8 cellular contexts compared by ENCODE assay signal in the genomic region with DNA sequence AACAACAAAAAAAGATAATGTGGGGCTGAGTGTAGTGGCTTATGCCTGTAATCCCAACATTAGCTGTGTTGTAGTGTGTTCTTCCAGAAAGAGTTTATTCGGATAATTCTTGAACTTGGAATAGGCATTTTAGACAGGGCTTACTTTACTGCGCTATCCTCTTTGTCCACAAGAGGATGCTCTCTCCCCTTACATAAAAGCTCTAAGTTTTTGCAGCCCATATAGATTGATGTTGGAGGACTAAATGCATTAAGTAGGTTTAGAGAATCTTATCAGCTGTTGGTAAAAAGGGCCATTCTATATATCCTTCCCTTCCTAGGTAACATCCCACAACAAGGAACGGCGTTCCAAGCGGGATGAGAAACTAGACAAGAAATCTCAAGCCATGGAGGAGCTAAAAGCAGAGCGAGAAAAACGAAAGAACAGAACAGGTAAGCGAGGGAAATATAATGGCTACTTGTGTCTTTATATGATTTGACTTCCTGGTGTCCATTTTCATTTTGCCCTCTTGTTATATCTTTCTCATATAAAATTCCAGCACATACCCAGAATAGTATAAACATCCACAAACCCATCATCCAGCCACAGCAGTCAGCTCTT. TPM values are rescaled to one million over a fixed set of nuclear protein-coding genes. Genes with fewer than 3 reads are reported as not detected.
DNase-seq lines count a peak whose midpoint lies in the region; ATAC-seq, FAIRE-seq and TF ChIP-seq lines count a peak whose summit lies in the region.

No MANE protein-coding gene starts in this region.

- H3K27me3 ChIP-seq in HepG2 (ENCODE audit: control insufficient read depth in 1 of 2, insufficient read depth in 2 of 2, low read length in 2 of 2) = no peaks in the 10 kb centered on the region

- in situ Hi-C loops in astrocyte of the spinal cord (cut with HindIII; ENCODE audit: low sequenced_read_pairs) (no loop called here), HepG2 (cut with HindIII; ENCODE audit: extremely low pct_ligation_motif_present, low pct_unique_long_range_greater_than_20kb) (no loop called here)

- peak; percentile 76 for ATAC-seq in HepG2
- no peak for ATAC-seq in GM19023 (IDR thresholded peaks at IDR 0.05; ENCODE audit: unreplicated experiment)
- ATAC-seq in HG03196 (IDR thresholded peaks at IDR 0.05; ENCODE audit: unreplicated experiment) = no peak

- BruUV-seq in HepG2 (replicated peaks; lab: Mats Ljungman, UMichigan) = no TSS peak

- peaks cover 3 to 60% of the 10 kb centered on the region in 2 experiments for H3K36me3 ChIP-seq in HepG2 (replicated peaks in 1 of 2; ENCODE audit: control insufficient read depth in 1 of 2, insufficient read depth in 2 of 2, low read length in 2 of 2)

- intact Hi-C loops in HepG2 (cut with micrococcal nuclease; ENCODE audit: unreplicated experiment) (loop anchor here (5.0 kb wide), 1 partner anchor 41 kb away; no protein-coding TSS in a partner anchor), posterior cingulate gyrus (cut with DNase I) (loop anchor here (10.0 kb wide), 1 partner anchor 349 kb away; no protein-coding TSS in a partner anchor)

- no peaks in the 10 kb centered on the region for H3K4me1 ChIP-seq in HepG2 (ENCODE audit: insufficient read depth, low read length)

- no peaks in the 10 kb centered on the region for H3K9me3 ChIP-seq in HepG2 (ENCODE audit: low read length)

- DNase-seq in AML-193 (lab: John Stamatoyannopoulos, UW) = peak; percentile 49 to 65
- DNase-seq in GM04504 (ENCODE audit: low read depth) = peak; percentile 15
- peak; percentile 33 for DNase-seq in NCI-H2227 treated with DMSO at 0.1 percent for 48 hours (lab: John Stamatoyannopoulos, UW)
- DNase-seq in astrocyte of the spinal cord (ENCODE audit: low read depth, low spot score) = peak; percentile 69
- peak; percentile 50 for DNase-seq in HepG2 (ENCODE audit: low spot score)
- DNase-seq in posterior cingulate gyrus = no peak

- WGBS in HepG2 (ENCODE audit: low lambda C conversion rate) = 88% methylated on average over 8 of the region's 8 CpGs

- no peak overlapping the region for H2AFZ ChIP-seq in HepG2 (ENCODE audit: low read length)

- no peak for TF ChIP-seq EP300 in HepG2 (IDR thresholded peaks at IDR 0.05; ENCODE audit: low read depth in 2 of 2, low read length in 2 of 2)
- TF ChIP-seq EP300 in HepG2 (CRISPR knock-in tag; IDR thresholded peaks at IDR 0.05; ENCODE audit: borderline replicate concordance) = no peak

- H3K4me2 ChIP-seq in HepG2 (ENCODE audit: low read depth, low read length) = no peak overlapping the region

- H3K4me3 ChIP-seq in astrocyte of the spinal cord (ENCODE audit: low read depth, low read length) (no peak overlapping the region), HepG2 (replicated peaks in 1 of 3; ENCODE audit: insufficient read depth in 1 of 3, low read depth in 2 of 3, low read length in 3 of 3) (no peak overlapping the region)

- no peak for TF ChIP-seq POLR2A in HepG2 (IDR thresholded peaks at IDR 0.05; ENCODE audit: insufficient read depth in 1 of 2, low read depth in 2 of 2, low read length in 2 of 2)

- no peaks in the 10 kb centered on the region for H4K20me1 ChIP-seq in HepG2 (ENCODE audit: insufficient read depth, low read length)

- FAIRE-seq in HepG2 (lab: Jason Lieb, UNC) = peak; percentile 64

- no peak overlapping the region for H3K27ac ChIP-seq in HepG2 (ENCODE audit: extremely low read length, insufficient read depth, low read length)

- TF ChIP-seq CTCF in astrocyte of the spinal cord (IDR thresholded peaks at IDR 0.05; ENCODE audit: low read depth, low read length) = peak; percentile 100
- peak; percentile 86 for TF ChIP-seq CTCF in HepG2 (CRISPR knock-in tag; IDR thresholded peaks at IDR 0.05)

- CTCF ChIA-PET in HepG2 (lab: Yijun Ruan, JAX; ENCODE audit: low intra/inter-chr PET ratio, low total read pairs) = interaction anchor here (0.9 to 1.6 kb wide), 5 partner anchors 28 to 439 kb away, joined by 3 to 13 read pairs (median 4); partner anchors contain the start of gene ITPKA

- H3K9ac ChIP-seq in HepG2 (ENCODE audit: insufficient read depth, low read depth, low read length) = no peak overlapping the region

- no peaks in the 10 kb centered on the region for H3K79me2 ChIP-seq in HepG2 (ENCODE audit: insufficient read depth, low read length)

- POLR2A ChIA-PET in HepG2 (lab: Yijun Ruan, JAX) = interaction anchor here (0.7 to 1.8 kb wide), 2 partner anchors 27 to 138 kb away, joined by 3 to 4 read pairs; no protein-coding TSS in a partner anchor

- TF ChIP-seq RAD21 in HepG2 (CRISPR knock-in tag; IDR thresholded peaks at IDR 0.05) = peak; percentile 74

RNA-seq across cellular contexts. Expression of gene ITPKA, which starts 27.8 kb away (rescaled TPM):
- 29.7 and 41.3 TPM in 2 replicates for total RNA-seq in HepG2 (2016; rRNA removed; fragmentation: Illumina TruSeq; extraction: Trizol)
- total RNA-seq in HepG2 (2016; cell fraction: cytosol; rRNA removed; fragmentation: Illumina TruSeq; extraction: Trizol; ENCODE audit: low read depth) = 18.2 and 21.9 TPM in 2 replicates
- 29.5 and 42.6 TPM in 2 replicates for total RNA-seq in HepG2 (2016; cell fraction: insoluble cytoplasmic fraction; rRNA removed; fragmentation: Illumina TruSeq; extraction: Trizol)
- total RNA-seq in HepG2 (2016; cell fraction: membrane; rRNA removed; fragmentation: Illumina TruSeq; extraction: Trizol) = 35.6 and 37.8 TPM in 2 replicates
- 20.4 and 24.5 TPM in 2 replicates for total RNA-seq in HepG2 (2016; cell fraction: nucleus; rRNA removed; fragmentation: Illumina TruSeq; extraction: Trizol)
- polyA plus RNA-seq in HepG2 (2011; rRNA removed) = 13.2 and 16.4 TPM in 2 replicates
- 16.8 and 21.5 TPM in 2 replicates for polyA plus RNA-seq in HepG2 (2011; cell fraction: cytosol; rRNA removed)
- polyA plus RNA-seq in HepG2 (2011; cell fraction: nucleus; rRNA removed) = 31.6 and 37.7 TPM in 2 replicates
- 11.4 and 12.0 TPM in 2 replicates for polyA plus RNA-seq in HepG2 (2012)
- polyA plus RNA-seq in HepG2 (2016; cell fraction: cytosol; fragmentation: Illumina TruSeq; extraction: Trizol; ENCODE audit: low read depth) = 20.8 and 23.5 TPM in 2 replicates
- polyA plus RNA-seq in HepG2 (2016; cell fraction: insoluble cytoplasmic fraction; fragmentation: Illumina TruSeq; extraction: Trizol; ENCODE audit: low read depth) = 34.6 and 34.9 TPM in 2 replicates
- 30.1 and 33.1 TPM in 2 replicates for polyA plus RNA-seq in HepG2 (2016; cell fraction: membrane; fragmentation: Illumina TruSeq; extraction: Trizol; ENCODE audit: low read depth)
- polyA plus RNA-seq in HepG2 (2016; cell fraction: nucleus; fragmentation: Illumina TruSeq; extraction: Trizol; ENCODE audit: insufficient read depth, low read depth) = 50.2 and 55.6 TPM in 2 replicates
- polyA minus RNA-seq in HepG2 (2011; rRNA and poly(A)+ RNA removed; ENCODE audit: low replicate concordance) = 1.6 and 25.3 TPM in 2 replicates
- polyA minus RNA-seq in HepG2 (2011; cell fraction: cytosol; rRNA and poly(A)+ RNA removed) = 14.9 and 16.9 TPM in 2 replicates
- 6.8 and 9.9 TPM in 2 replicates for polyA minus RNA-seq in HepG2 (2011; cell fraction: nucleus; rRNA and poly(A)+ RNA removed)

RNA-seq across cellular contexts. Expression of gene LTK, which starts 47.7 kb away (rescaled TPM):
- total RNA-seq in HepG2 (2016; rRNA removed; fragmentation: Illumina TruSeq; extraction: Trizol) = not detected in 2 replicates
- not detected in 2 replicates for total RNA-seq in HepG2 (2016; cell fraction: cytosol; rRNA removed; fragmentation: Illumina TruSeq; extraction: Trizol; ENCODE audit: low read depth)
- total RNA-seq in HepG2 (2016; cell fraction: insoluble cytoplasmic fraction; rRNA removed; fragmentation: Illumina TruSeq; extraction: Trizol) = not detected in 2 replicates
- total RNA-seq in HepG2 (2016; cell fraction: membrane; rRNA removed; fragmentation: Illumina TruSeq; extraction: Trizol) = not detected in 2 replicates
- 0.12 TPM in 1 of 2 replicates, not detected in the other for total RNA-seq in HepG2 (2016; cell fraction: nucleus; rRNA removed; fragmentation: Illumina TruSeq; extraction: Trizol)
- polyA plus RNA-seq in HepG2 (2011; rRNA removed) = 0.01 and 0.05 TPM in 2 replicates
- 0.05 TPM in 1 of 2 replicates, not detected in the other for polyA plus RNA-seq in HepG2 (2011; cell fraction: cytosol; rRNA removed)
- 0.63 and 0.68 TPM in 2 replicates for polyA plus RNA-seq in HepG2 (2011; cell fraction: nucleus; rRNA removed)
- 0.19 TPM in 1 of 2 replicates, not detected in the other for polyA plus RNA-seq in HepG2 (2012)
- polyA plus RNA-seq in HepG2 (2016; cell fraction: cytosol; fragmentation: Illumina TruSeq; extraction: Trizol; ENCODE audit: low read depth) = not detected in 2 replicates
- polyA plus RNA-seq in HepG2 (2016; cell fraction: insoluble cytoplasmic fraction; fragmentation: Illumina TruSeq; extraction: Trizol; ENCODE audit: low read depth) = not detected in 2 replicates
- not detected in 2 replicates for polyA plus RNA-seq in HepG2 (2016; cell fraction: membrane; fragmentation: Illumina TruSeq; extraction: Trizol; ENCODE audit: low read depth)
- polyA plus RNA-seq in HepG2 (2016; cell fraction: nucleus; fragmentation: Illumina TruSeq; extraction: Trizol; ENCODE audit: insufficient read depth, low read depth) = not detected in 2 replicates
- 0.37 TPM in 1 of 2 replicates, not detected in the other for polyA minus RNA-seq in HepG2 (2011; rRNA and poly(A)+ RNA removed; ENCODE audit: low replicate concordance)
- not detected in 2 replicates for polyA minus RNA-seq in HepG2 (2011; cell fraction: cytosol; rRNA and poly(A)+ RNA removed)
- polyA minus RNA-seq in HepG2 (2011; cell fraction: nucleus; rRNA and poly(A)+ RNA removed) = not detected in 2 replicates

RNA-seq across cellular contexts. Expression of gene RTF1, which starts 49.0 kb away (rescaled TPM):
- 17.9 and 22.0 TPM in 2 replicates for total RNA-seq in HepG2 (2016; rRNA removed; fragmentation: Illumina TruSeq; extraction: Trizol)
- 10.3 and 10.6 TPM in 2 replicates for total RNA-seq in HepG2 (2016; cell fraction: cytosol; rRNA removed; fragmentation: Illumina TruSeq; extraction: Trizol; ENCODE audit: low read depth)
- total RNA-seq in HepG2 (2016; cell fraction: insoluble cytoplasmic fraction; rRNA removed; fragmentation: Illumina TruSeq; extraction: Trizol) = 19.3 and 20.7 TPM in 2 replicates
- 7.2 and 8.9 TPM in 2 replicates for total RNA-seq in HepG2 (2016; cell fraction: membrane; rRNA removed; fragmentation: Illumina TruSeq; extraction: Trizol)
- total RNA-seq in HepG2 (2016; cell fraction: nucleus; rRNA removed; fragmentation: Illumina TruSeq; extraction: Trizol) = 16.0 and 18.0 TPM in 2 replicates
- 13.6 and 13.9 TPM in 2 replicates for polyA plus RNA-seq in HepG2 (2011; rRNA removed)
- 7.8 and 10.1 TPM in 2 replicates for polyA plus RNA-seq in HepG2 (2011; cell fraction: cytosol; rRNA removed)
- polyA plus RNA-seq in HepG2 (2011; cell fraction: nucleus; rRNA removed) = 6.0 and 10.8 TPM in 2 replicates
- polyA plus RNA-seq in HepG2 (2012) = 10.5 and 14.7 TPM in 2 replicates
- 0.95 and 1.3 TPM in 2 replicates for polyA plus RNA-seq in HepG2 (2016; cell fraction: cytosol; fragmentation: Illumina TruSeq; extraction: Trizol; ENCODE audit: low read depth)
- 26.5 and 29.3 TPM in 2 replicates for polyA plus RNA-seq in HepG2 (2016; cell fraction: insoluble cytoplasmic fraction; fragmentation: Illumina TruSeq; extraction: Trizol; ENCODE audit: low read depth)
- 3.7 and 5.0 TPM in 2 replicates for polyA plus RNA-seq in HepG2 (2016; cell fraction: membrane; fragmentation: Illumina TruSeq; extraction: Trizol; ENCODE audit: low read depth)
- polyA plus RNA-seq in HepG2 (2016; cell fraction: nucleus; fragmentation: Illumina TruSeq; extraction: Trizol; ENCODE audit: insufficient read depth, low read depth) = 26.0 and 36.3 TPM in 2 replicates
- 8.0 and 26.1 TPM in 2 replicates for polyA minus RNA-seq in HepG2 (2011; rRNA and poly(A)+ RNA removed; ENCODE audit: low replicate concordance)
- 10.1 and 12.2 TPM in 2 replicates for polyA minus RNA-seq in HepG2 (2011; cell fraction: cytosol; rRNA and poly(A)+ RNA removed)
- 13.1 and 14.5 TPM in 2 replicates for polyA minus RNA-seq in HepG2 (2011; cell fraction: nucleus; rRNA and poly(A)+ RNA removed)

Comparison
In these comparisons a context has a peak if more than half of its experiments do, and no peak if none do; other contexts are left out.
1. DNase-seq: peak in AML-193 (2 of 2), GM04504 (single experiment), NCI-H2227 treated with DMSO at 0.1 percent for 48 hours (single experiment), astrocyte of the spinal cord (single experiment) and HepG2 (single experiment); none in posterior cingulate gyrus (0 of 10).